ENCODE assay signal across 11 cellular contexts in genomic region chr3:43999920-44000319, GRCh38.
DNase-seq lines count a peak whose midpoint lies in the region; ATAC-seq and TF ChIP-seq lines count a peak whose summit lies in the region.
"Had no signal": no experiment of that assay in that cellular context is flagged by ENCODE, and none has a peak within 500 bp of the region (broad histone marks: within the 10 kb centered on the region; RNA-seq: fewer than 3 reads in every experiment).

No MANE protein-coding gene starts in this region.

- H3K4me1 Mint-ChIP-seq in endodermal cell (peaks cover 30% of the 10 kb centered on the region), neural crest cell (peaks cover 35% of the 10 kb centered on the region)

- H3K4me3 Mint-ChIP-seq in endodermal cell, result peak overlapping the region; percentile 59
- H3K4me3 Mint-ChIP-seq in neural crest cell, result peak overlapping the region; percentile 82

- peaks cover 32% of the 10 kb centered on the region for H3K27me3 ChIP-seq in Panc1 (ENCODE audit: control insufficient read depth, insufficient read depth, low read length)
- H3K27me3 ChIP-seq in endodermal cell (ENCODE audit: control insufficient read depth, insufficient read depth, low read length, poor library complexity, severe bottlenecking), result peaks cover 90% of the 10 kb centered on the region

- TF ChIP-seq CTCF in Panc1 (IDR thresholded peaks at IDR 0.05) (no peak), endodermal cell (conservative IDR thresholded peaks at IDR 0.05) (no peak), neural crest cell (conservative IDR thresholded peaks at IDR 0.05) (no peak)

- peaks cover 7% of the 10 kb centered on the region for H3K4me1 ChIP-seq in Panc1 (ENCODE audit: control insufficient read depth, insufficient read depth, low read length)
- H3K4me1 ChIP-seq in endodermal cell (ENCODE audit: control insufficient read depth, insufficient read depth, low read length), result no peaks in the 10 kb centered on the region

- H3K9me3 ChIP-seq in Panc1 (ENCODE audit: control insufficient read depth, insufficient read depth, low read depth, low read length) (no peaks in the 10 kb centered on the region), endodermal cell (ENCODE audit: control insufficient read depth, low read length) (no peaks in the 10 kb centered on the region)

- CTCF ChIA-PET in Panc1 (lab: Charles Lee), result no interaction called here

- POLR2A ChIA-PET in Panc1 (lab: Charles Lee), result no interaction called here

- no peak for ATAC-seq in Panc1
- no peak for ATAC-seq in HG03342 (IDR thresholded peaks at IDR 0.05; ENCODE audit: unreplicated experiment)

- H3K9ac ChIP-seq in endodermal cell (ENCODE audit: extremely low read depth, low read length, poor library complexity, severe bottlenecking), result no peak overlapping the region

- intact Hi-C loops in Panc1 (cut with micrococcal nuclease; ENCODE audit: unreplicated experiment), result no loop called here

- H3K36me3 Mint-ChIP-seq in endodermal cell (ENCODE audit: low read depth) (no peaks in the 10 kb centered on the region), neural crest cell (ENCODE audit: low read depth) (no peaks in the 10 kb centered on the region)

- peak; percentile 9 for DNase-seq in ELR (ENCODE audit: low read depth)
- no peak for DNase-seq in Panc1 (ENCODE audit: low read depth, low spot score)
- DNase-seq in endodermal cell, result no peak
- no peak for DNase-seq in neural crest cell (ENCODE audit: low read depth, low spot score)
- no peak for DNase-seq in NCI-H1930 (lab: John Stamatoyannopoulos, UW)
- DNase-seq in NCI-H1436 treated with DMSO at 0.1 percent for 48 hours (lab: John Stamatoyannopoulos, UW), result no peak
- DNase-seq in GM03348 (ENCODE audit: low spot score), result no peak
- DNase-seq: activated gamma-delta T cell treated with Interleukin-2 at 50 U/mL for 16 hours; stimulated activated CD4-positive, alpha-beta T cell treated with anti-CD3 and anti-CD28 coated beads, Interleukin-15, amount 100 ng/mL, for 24 hours; T1000 had no signal

- H3K36me3 ChIP-seq in Panc1 (ENCODE audit: control insufficient read depth, insufficient read depth, low read length) (no peaks in the 10 kb centered on the region), endodermal cell (ENCODE audit: control insufficient read depth, insufficient read depth, low read length) (no peaks in the 10 kb centered on the region)

- H3K27ac ChIP-seq in Panc1 (ENCODE audit: low read length) (no peak overlapping the region), endodermal cell (ENCODE audit: low read depth, low read length) (no peak overlapping the region)

- in situ Hi-C loops in Panc1 (cut with HindIII; ENCODE audit: low pct_unique_long_range_greater_than_20kb, low sequenced_read_pairs), result no loop called here

- no peak overlapping the region for H3K27ac Mint-ChIP-seq in endodermal cell
- no peak overlapping the region for H3K27ac Mint-ChIP-seq in neural crest cell (ENCODE audit: unreplicated experiment)

- BruUV-seq in Panc1 (replicated peaks; lab: Mats Ljungman, UMichigan), result no TSS peak

- H3K9me3 Mint-ChIP-seq in endodermal cell (peaks cover 7% of the 10 kb centered on the region), neural crest cell (no peaks in the 10 kb centered on the region)

- WGBS in endodermal cell (ENCODE audit: insufficient coverage in 1 of 2, insufficient read length in 1 of 2), 2 experiments, result 90 to 100% methylated on average over 2 of the region's 2 CpGs

- H3K27me3 Mint-ChIP-seq in endodermal cell (ENCODE audit: insufficient read depth), result peaks cover 78% of the 10 kb centered on the region
- H3K27me3 Mint-ChIP-seq in neural crest cell (ENCODE audit: low read depth), result peaks cover 96% of the 10 kb centered on the region

- H3K4me3 ChIP-seq in Panc1 (ENCODE audit: low read depth in 2 of 2, low read length in 2 of 2), result peak overlapping the region; percentile 26 to 41; a peak in 3 of 4 replicates
- H3K4me3 ChIP-seq in endodermal cell (ENCODE audit: low read length), result peak overlapping the region; percentile 78
